In genomic region chr1:1157914-1158710, GRCh38 we compare ENCODE assay signal across 8 cellular contexts. TPM values are rescaled to one million over a fixed set of nuclear protein-coding genes. Genes with fewer than 3 reads are reported as not detected.
DNase-seq lines count a peak whose midpoint lies in the region; ATAC-seq and TF ChIP-seq lines count a peak whose summit lies in the region.

No MANE protein-coding gene starts in this region.

- intact Hi-C loops in A673 (cut with micrococcal nuclease; ENCODE audit: unreplicated experiment) = no loop called here
- intact Hi-C loops in activated T-helper 2 cell treated with anti-CD3 and anti-CD28 coated beads, Interferon-gamma antibody, Interleukin-2, Interleukin-4, amounts not matched to agents 10 μg/mL and 5 μg/mL and 100 μg/mL, durations not matched to agents 14 hours and 24 hours and 36 hours (cut with micrococcal nuclease) = no loop called here

- H3K27me3 Mint-ChIP-seq in activated T-helper 2 cell treated with anti-CD3 and anti-CD28 coated beads, Interferon-gamma antibody, Interleukin-2, Interleukin-4, amounts not matched to agents 10 μg/mL and 5 μg/mL and 100 μg/mL, durations not matched to agents 14 hours and 24 hours and 36 hours (ENCODE audit: low read depth) = peaks cover 3% of the 10 kb centered on the region
- no peaks in the 10 kb centered on the region for H3K27me3 Mint-ChIP-seq in naive thymus-derived CD8-positive, alpha-beta T cell

- TF ChIP-seq CTCF in A673 (conservative IDR thresholded peaks at IDR 0.05; ENCODE audit: low read depth, low read length) (no peak), foreskin fibroblast (IDR thresholded peaks at IDR 0.05; ENCODE audit: low read depth, low read length) (no peak)

- H3K9me3 Mint-ChIP-seq in activated T-helper 2 cell treated with anti-CD3 and anti-CD28 coated beads, Interferon-gamma antibody, Interleukin-2, Interleukin-4, amounts not matched to agents 10 μg/mL and 5 μg/mL and 100 μg/mL, durations not matched to agents 14 hours and 24 hours and 36 hours = peaks cover 13% of the 10 kb centered on the region
- H3K9me3 Mint-ChIP-seq in naive thymus-derived CD8-positive, alpha-beta T cell = peaks cover 0 to 13% (median 0%) of the 10 kb centered on the region in 9 donors

- peak overlapping the region; percentile 49 for H3K4me3 Mint-ChIP-seq in activated T-helper 2 cell treated with anti-CD3 and anti-CD28 coated beads, Interferon-gamma antibody, Interleukin-2, Interleukin-4, amounts not matched to agents 10 μg/mL and 5 μg/mL and 100 μg/mL, durations not matched to agents 14 hours and 24 hours and 36 hours (ENCODE audit: low read depth)
- peak overlapping the region in 7 of 10 donors; percentile 33 to 83 (median 72) for H3K4me3 Mint-ChIP-seq in naive thymus-derived CD8-positive, alpha-beta T cell

- H3K4me3 ChIP-seq in A673 (ENCODE audit: low read depth, low read length, poor library complexity, severe bottlenecking) (peak overlapping the region; percentile 55), Karpas-422 (ENCODE audit: low read length) (peak overlapping the region; percentile 93), foreskin fibroblast (ENCODE audit: low read depth in 1 of 2, low read length in 2 of 2) (peak overlapping the region; percentile 52 to 58)

- peaks cover 13% of the 10 kb centered on the region for H3K4me1 ChIP-seq in A673 (ENCODE audit: insufficient read depth, low read length, poor library complexity, severe bottlenecking)
- H3K4me1 ChIP-seq in Karpas-422 (ENCODE audit: low read length) = peaks cover 12% of the 10 kb centered on the region

- POLR2A ChIA-PET in A673 (lab: Charles Lee; ENCODE audit: low non-redundant PET) = interaction anchor here (0.5 kb wide), 1 partner anchor 100 kb away, joined by 3 read pairs; no protein-coding TSS in a partner anchor
- POLR2A ChIA-PET in naive thymus-derived CD8-positive, alpha-beta T cell (lab: Charles Lee) = interaction anchor here (0.7 to 2.1 kb wide), 11 partner anchors 9 to 218 kb away, joined by 3 to 11 read pairs (median 5); partner anchors contain the start of gene B3GALT6

- peak; percentile 27 for DNase-seq in A673 (ENCODE audit: low spot score)
- DNase-seq in Karpas-422 = peak; percentile 61
- DNase-seq in activated T-helper 2 cell treated with anti-CD3 and anti-CD28 coated beads, Interferon-gamma antibody, Interleukin-2, Interleukin-4, amounts not matched to agents 10 μg/mL and 5 μg/mL and 100 μg/mL, durations not matched to agents 14 hours and 24 hours and 36 hours (ENCODE audit: low spot score) = no peak
- peak in 1 of 2 donors; percentile 57 for DNase-seq in foreskin fibroblast
- DNase-seq in naive thymus-derived CD8-positive, alpha-beta T cell = peak in 6 of 10 donors; percentile 31 to 49 (median 42)
- DNase-seq in D341Med (ENCODE audit: low spot score) = no peak
- no peak for DNase-seq in glomerular visceral epithelial cell (ENCODE audit: extremely low spot score)

- H3K36me3 Mint-ChIP-seq in activated T-helper 2 cell treated with anti-CD3 and anti-CD28 coated beads, Interferon-gamma antibody, Interleukin-2, Interleukin-4, amounts not matched to agents 10 μg/mL and 5 μg/mL and 100 μg/mL, durations not matched to agents 14 hours and 24 hours and 36 hours (ENCODE audit: low read depth) = peaks cover 3% of the 10 kb centered on the region
- no peaks in the 10 kb centered on the region for H3K36me3 Mint-ChIP-seq in naive thymus-derived CD8-positive, alpha-beta T cell

- peak; percentile 77 to 85 for ATAC-seq in naive thymus-derived CD8-positive, alpha-beta T cell

- no peaks in the 10 kb centered on the region for H3K36me3 ChIP-seq in A673 (ENCODE audit: insufficient read depth, low read length, poor library complexity, severe bottlenecking)
- no peaks in the 10 kb centered on the region for H3K36me3 ChIP-seq in Karpas-422 (ENCODE audit: insufficient read depth, low read length)

- peak; percentile 50 for TF ChIP-seq POLR2A in GM18526 (IDR thresholded peaks at IDR 0.05; ENCODE audit: extremely low read depth, insufficient read length)

- CTCF ChIA-PET in A673 (lab: Charles Lee) = interaction anchor here (0.6 kb wide), 1 partner anchor 139 kb away, joined by 3 read pairs; no protein-coding TSS in a partner anchor

- BruUV-seq in A673 (replicated peaks; lab: Mats Ljungman, UMichigan) = no TSS peak

- no peak overlapping the region for H3K27ac Mint-ChIP-seq in activated T-helper 2 cell treated with anti-CD3 and anti-CD28 coated beads, Interferon-gamma antibody, Interleukin-2, Interleukin-4, amounts not matched to agents 10 μg/mL and 5 μg/mL and 100 μg/mL, durations not matched to agents 14 hours and 24 hours and 36 hours
- H3K27ac Mint-ChIP-seq in naive thymus-derived CD8-positive, alpha-beta T cell = peak overlapping the region in 4 of 10 donors; percentile 57 to 71 (median 64)

- H4K20me1 ChIP-seq in Karpas-422 (ENCODE audit: insufficient read depth, low read depth, low read length) = no peaks in the 10 kb centered on the region

- peak overlapping the region; percentile 89 for H3K27ac ChIP-seq in A673 (ENCODE audit: low read depth, low read length, poor library complexity, severe bottlenecking)
- no peak overlapping the region for H3K27ac ChIP-seq in Karpas-422 (ENCODE audit: low read length)

- H3K4me2 ChIP-seq in Karpas-422 (ENCODE audit: low read depth, low read length, poor library complexity, severe bottlenecking) = peak overlapping the region; percentile 90

- H3K27me3 ChIP-seq in A673 (replicated peaks; ENCODE audit: insufficient read depth, low read depth, low read length, poor library complexity) (no peaks in the 10 kb centered on the region), Karpas-422 (ENCODE audit: low read length) (no peaks in the 10 kb centered on the region)

- H3K9me3 ChIP-seq in A673 (ENCODE audit: low read depth, low read length, poor library complexity, severe bottlenecking) = peaks cover 2% of the 10 kb centered on the region
- peaks cover 7% of the 10 kb centered on the region; the same call in 1 of the 2 replicates for H3K9me3 ChIP-seq in Karpas-422 (ENCODE audit: low read length)

- no peaks in the 10 kb centered on the region for H3K9me2 ChIP-seq in Karpas-422 (replicated peaks; ENCODE audit: insufficient read depth, low read length)

- H3K79me2 ChIP-seq in Karpas-422 (ENCODE audit: low read length) = no peaks in the 10 kb centered on the region

- H3K9ac ChIP-seq in Karpas-422 (ENCODE audit: low read length) = peak overlapping the region; percentile 83

- H3K4me1 Mint-ChIP-seq in activated T-helper 2 cell treated with anti-CD3 and anti-CD28 coated beads, Interferon-gamma antibody, Interleukin-2, Interleukin-4, amounts not matched to agents 10 μg/mL and 5 μg/mL and 100 μg/mL, durations not matched to agents 14 hours and 24 hours and 36 hours (ENCODE audit: low read depth) = no peaks in the 10 kb centered on the region
- peaks cover 0 to 4% (median 3%) of the 10 kb centered on the region in 4 donors for H3K4me1 Mint-ChIP-seq in naive thymus-derived CD8-positive, alpha-beta T cell

- H2AFZ ChIP-seq in Karpas-422 (ENCODE audit: low read length) = peak overlapping the region; percentile 89

RNA-seq across cellular contexts. Expression of gene TTLL10, which starts 15.6 kb away (rescaled TPM):
- not detected in 2 replicates for total RNA-seq in A673 (2021)
- 0.18 TPM in 1 of 2 replicates, not detected in the other for total RNA-seq in Karpas-422 (2014; rRNA removed; shearing (Covaris generic); ENCODE audit: low replicate concordance)
- not detected in 2 replicates for total RNA-seq in activated T-helper 2 cell treated with anti-CD3 and anti-CD28 coated beads, Interferon-gamma antibody, Interleukin-2, Interleukin-4, amounts not matched to agents 10 μg/mL and 5 μg/mL and 100 μg/mL, durations not matched to agents 14 hours and 24 hours and 36 hours
- total RNA-seq in naive thymus-derived CD8-positive, alpha-beta T cell = not detected
- polyA plus RNA-seq in naive thymus-derived CD8-positive, alpha-beta T cell = not detected

RNA-seq across cellular contexts. Expression of gene C1orf159, which starts 42.2 kb away (rescaled TPM):
- 26.8 and 28.4 TPM in 2 replicates for total RNA-seq in A673 (2021)
- 10.2 and 10.4 TPM in 2 replicates for total RNA-seq in Karpas-422 (2014; rRNA removed; shearing (Covaris generic); ENCODE audit: low replicate concordance)
- 20.5 and 22.1 TPM in 2 replicates for total RNA-seq in activated T-helper 2 cell treated with anti-CD3 and anti-CD28 coated beads, Interferon-gamma antibody, Interleukin-2, Interleukin-4, amounts not matched to agents 10 μg/mL and 5 μg/mL and 100 μg/mL, durations not matched to agents 14 hours and 24 hours and 36 hours
- 10 to 100 TPM; 24.9 to 26.5 TPM for total RNA-seq in naive thymus-derived CD8-positive, alpha-beta T cell
- polyA plus RNA-seq in naive thymus-derived CD8-positive, alpha-beta T cell = 10 to 100 TPM in 1 of 3 donors, 1 to 10 TPM in 2; 3.2 to 10.7 (median 6.2) TPM

RNA-seq across cellular contexts. Expression of gene TNFRSF18, which starts 48.3 kb away (rescaled TPM):
- 0.77 and 1.1 TPM in 2 replicates for total RNA-seq in A673 (2021)
- 0.30 and 0.90 TPM in 2 replicates for total RNA-seq in Karpas-422 (2014; rRNA removed; shearing (Covaris generic); ENCODE audit: low replicate concordance)
- 219 and 231 TPM in 2 replicates for total RNA-seq in activated T-helper 2 cell treated with anti-CD3 and anti-CD28 coated beads, Interferon-gamma antibody, Interleukin-2, Interleukin-4, amounts not matched to agents 10 μg/mL and 5 μg/mL and 100 μg/mL, durations not matched to agents 14 hours and 24 hours and 36 hours
- 1 to 10 TPM; 1.5 to 1.6 TPM for total RNA-seq in naive thymus-derived CD8-positive, alpha-beta T cell
- polyA plus RNA-seq in naive thymus-derived CD8-positive, alpha-beta T cell = 1 to 10 TPM in 1 of 3 donors, not detected in 2; 2.3 TPM

RNA-seq across cellular contexts. Expression of gene TNFRSF4, which starts 55.8 kb away (rescaled TPM):
- total RNA-seq in A673 (2021) = 0.80 and 1.5 TPM in 2 replicates
- not detected in 2 replicates for total RNA-seq in Karpas-422 (2014; rRNA removed; shearing (Covaris generic); ENCODE audit: low replicate concordance)
- 441 and 458 TPM in 2 replicates for total RNA-seq in activated T-helper 2 cell treated with anti-CD3 and anti-CD28 coated beads, Interferon-gamma antibody, Interleukin-2, Interleukin-4, amounts not matched to agents 10 μg/mL and 5 μg/mL and 100 μg/mL, durations not matched to agents 14 hours and 24 hours and 36 hours
- total RNA-seq in naive thymus-derived CD8-positive, alpha-beta T cell = under 1 TPM; 0.44 to 0.73 TPM
- polyA plus RNA-seq in naive thymus-derived CD8-positive, alpha-beta T cell = under 1 TPM; 0.30 to 0.62 (median 0.30) TPM

Comparison
In these comparisons a context has a peak if more than half of its experiments do, and no peak if none do; other contexts are left out.
1. DNase-seq: peak in A673 (single experiment), Karpas-422 (single experiment) and naive thymus-derived CD8-positive, alpha-beta T cell (6 of 10); none in activated T-helper 2 cell treated with anti-CD3 and anti-CD28 coated beads, Interferon-gamma antibody, Interleukin-2, Interleukin-4, amounts not matched to agents 10 μg/mL and 5 μg/mL and 100 μg/mL, durations not matched to agents 14 hours and 24 hours and 36 hours (single experiment), D341Med (single experiment) and glomerular visceral epithelial cell (single experiment).
2. RNA of gene TNFRSF18, which starts 48.3 kb away (total RNA-seq): 219 to 231 TPM in activated T-helper 2 cell treated with anti-CD3 and anti-CD28 coated beads, Interferon-gamma antibody, Interleukin-2, Interleukin-4, amounts not matched to agents 10 μg/mL and 5 μg/mL and 100 μg/mL, durations not matched to agents 14 hours and 24 hours and 36 hours; 1.5 to 1.6 TPM in naive thymus-derived CD8-positive, alpha-beta T cell, 0.77 to 1.1 TPM in A673 and 0.30 to 0.90 TPM in Karpas-422; every median in the first group is over 10 times any median in the second.
3. Peak in every context shown above with its lines, with median percentiles within 50 percentile points of each other: H3K4me3 ChIP-seq.